Comparison of ENCODE assay signal across 34 cellular contexts in genomic region chr11:16598906-16599305, GRCh38.
"Had no signal": no experiment of that assay in that cellular context is flagged by ENCODE, and none has a peak within 500 bp of the region (broad histone marks: within the 10 kb centered on the region; RNA-seq: fewer than 3 reads in every experiment).

No MANE protein-coding gene starts in this region.

- H3K4me3 ChIP-seq: adrenal gland, ascending aorta, body of pancreas, breast epithelium, cardiac muscle cell had no signal

- H3K4me1 ChIP-seq: adrenal gland, ascending aorta, breast epithelium had no signal

- ATAC-seq: activated naive CD4-positive, alpha-beta T cell treated with anti-CD3 and anti-CD28 coated beads, Interleukin-2, amount 50 U/mL, for 72 hours; activated naive CD8-positive, alpha-beta T cell treated with anti-CD3 and anti-CD28 coated beads, Interleukin-2, amount 50 U/mL, for 24 hours; activated T-cell treated with anti-CD3 and anti-CD28 coated beads, Interleukin-2, amount 50 U/mL, for 4 hours; activated T-cell treated with anti-CD3 and anti-CD28 coated beads, Interleukin-2, amount 50 U/mL, for 72 hours; activated T-helper 17 cell treated with anti-CD3 and anti-CD28 coated beads, Interleukin-2, amount 50 U/mL, for 72 hours; body of pancreas had no signal

- H3K36me3 ChIP-seq: adrenal gland, ascending aorta, brain microvascular endothelial cell, breast epithelium, cardiac muscle cell had no signal

- H3K9me3 ChIP-seq: adrenal gland, ascending aorta, body of pancreas, breast epithelium had no signal

- FAIRE-seq: astrocyte, bronchial epithelial cell had no signal

- H3K27ac ChIP-seq: adrenal gland, ascending aorta, body of pancreas, brain microvascular endothelial cell, breast epithelium, cardiac muscle cell had no signal

- DNase-seq: activated effector memory CD4-positive, alpha-beta T cell treated with anti-CD3 and anti-CD28 coated beads, Interleukin-2, amount 50 U/mL, for 16 hours; activated effector memory CD4-positive, alpha-beta T cell treated with Interleukin-2 at 50 U/mL for 16 hours; activated gamma-delta T cell; activated gamma-delta T cell treated with Interleukin-2 at 50 U/mL for 16 hours; activated naive CD4-positive, alpha-beta T cell; activated naive CD4-positive, alpha-beta T cell treated with anti-CD3 and anti-CD28 coated beads for 36 hours; activated naive CD4-positive, alpha-beta T cell treated with anti-CD3 and anti-CD28 coated beads, Interleukin-2, amount 10 ng/mL, durations not matched to agents 7 days and 5 days; activated naive CD4-positive, alpha-beta T cell treated with anti-CD3 and anti-CD28 coated beads, Interleukin-2, amount 50 U/mL, for 16 hours; activated naive CD4-positive, alpha-beta T cell treated with Interleukin-2 at 50 U/mL for 16 hours; activated naive CD8-positive, alpha-beta T cell treated with anti-CD3 and anti-CD28 coated beads for 36 hours; activated naive CD8-positive, alpha-beta T cell treated with anti-CD3 and anti-CD28 coated beads, Interleukin-2, amount 10 ng/mL, durations not matched to agents 7 days and 5 days; activated naive CD8-positive, alpha-beta T cell treated with anti-CD3 and anti-CD28 coated beads, Interleukin-2, amount 50 U/mL, for 24 hours; activated T-cell treated with anti-CD3 and anti-CD28 coated beads, Interleukin-2, amount 50 U/mL, for 1 hour; activated T-cell treated with anti-CD3 and anti-CD28 coated beads, Interleukin-2, amount 50 U/mL, for 24 hours; activated T-cell treated with anti-CD3 and anti-CD28 coated beads, Interleukin-2, amount 50 U/mL, for 4 hours; activated T-cell treated with anti-CD3 and anti-CD28 coated beads, Interleukin-2, amount 50 U/mL, for 48 hours; activated T-cell treated with anti-CD3 and anti-CD28 coated beads, Interleukin-2, amount 50 U/mL, for 72 hours; adrenal gland; amniotic stem cell; amygdala; anterior cingulate cortex; aorta; body of pancreas; brain microvascular endothelial cell; caudate nucleus; central memory CD4-positive, alpha-beta T cell; cerebellar nuclear complex had no signal

- H3K27me3 ChIP-seq: adrenal gland, ascending aorta, body of pancreas, brain microvascular endothelial cell had no signal
